Comparison of ENCODE assay signal across 9 cellular contexts in the genomic region with DNA sequence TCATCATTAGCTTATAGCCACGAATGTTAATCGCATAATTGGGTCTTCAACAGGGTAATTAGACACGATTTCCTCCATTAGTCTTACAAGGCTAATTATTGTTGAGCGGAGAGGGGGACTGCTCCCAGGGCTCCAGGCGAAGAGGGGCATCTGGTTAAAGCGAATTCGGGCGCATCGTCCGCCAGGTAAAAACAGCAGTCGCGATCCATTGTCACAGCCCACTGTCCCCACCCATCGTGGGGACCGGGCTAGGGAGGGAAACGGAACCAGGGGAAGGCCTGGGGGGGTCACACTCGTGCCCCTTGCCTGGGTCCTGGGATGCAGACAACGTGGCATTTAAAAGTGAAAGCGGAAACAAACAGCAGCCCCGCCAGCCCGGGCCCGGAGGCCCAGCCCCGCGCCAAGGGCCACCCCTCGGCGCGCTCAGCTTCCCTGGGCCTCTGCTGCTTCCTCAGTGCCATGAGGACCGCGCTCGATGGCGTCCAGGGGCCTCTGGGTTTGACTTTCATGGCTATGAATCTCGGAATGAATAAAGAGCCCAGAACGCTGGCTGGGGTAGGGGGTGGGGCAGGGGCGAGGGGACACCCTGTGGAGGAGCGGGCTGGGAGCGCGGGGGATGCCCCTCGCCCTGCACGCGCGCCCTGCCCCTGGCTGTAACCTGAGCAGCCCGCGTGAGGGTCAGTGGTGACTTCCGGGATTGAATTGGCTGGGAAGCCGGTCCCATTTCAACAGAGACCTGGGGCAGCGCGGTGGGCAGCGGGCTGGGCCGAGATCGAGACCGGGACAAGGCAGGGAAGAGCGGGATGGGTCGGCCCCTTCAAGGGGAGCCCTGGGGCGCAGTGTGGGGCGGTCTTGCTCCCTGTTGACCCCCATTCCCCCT.
DNase-seq lines count a peak whose midpoint lies in the region; FAIRE-seq and TF ChIP-seq lines count a peak whose summit lies in the region.
"Had no signal": no experiment of that assay in that cellular context is flagged by ENCODE, and none has a peak within 500 bp of the region (broad histone marks: within the 10 kb centered on the region; RNA-seq: fewer than 3 reads in every experiment).

No MANE protein-coding gene starts in this region.

- H3K4me3 ChIP-seq in esophagus (ENCODE audit: low read depth in 1 of 2, low read length in 2 of 2) (peak overlapping the region; percentile 78 to 85), mucosa of rectum (ENCODE audit: low read length in 2 of 2) (peak overlapping the region; percentile 97 to 98)

- TF ChIP-seq POLR2A in H54 (IDR thresholded peaks at IDR 0.05; ENCODE audit: low read depth, low read length), result peak; percentile 14; the same call in 1 of the 2 replicates

- no peaks in the 10 kb centered on the region for H3K27me3 ChIP-seq in esophagus (ENCODE audit: control insufficient read depth in 1 of 2, insufficient read depth in 2 of 2, low read length in 2 of 2)
- no peaks in the 10 kb centered on the region for H3K27me3 ChIP-seq in mucosa of rectum (ENCODE audit: control insufficient read depth in 2 of 2, insufficient read depth in 2 of 2, low read length in 2 of 2)

- WGBS in esophagus, 2 donors, result 10% methylated on average over 54 of the region's 54 CpGs

- H3K4me1 ChIP-seq in esophagus (ENCODE audit: control insufficient read depth in 2 of 2, insufficient read depth in 2 of 2, low read length in 1 of 2) (peaks cover 0 to 3% of the 10 kb centered on the region in 2 donors), mucosa of rectum (ENCODE audit: control insufficient read depth in 2 of 2, insufficient read depth in 2 of 2, low read length in 2 of 2) (peaks cover 8 to 13% of the 10 kb centered on the region in 2 donors)

- FAIRE-seq in H54 (lab: Jason Lieb, UNC), result no peak
- FAIRE-seq: islet of Langerhans had no signal

- H3K9me3 ChIP-seq in esophagus (ENCODE audit: control insufficient read depth in 2 of 2, insufficient read depth in 1 of 2, low read depth in 1 of 2, low read length in 1 of 2) (no peaks in the 10 kb centered on the region), mucosa of rectum (ENCODE audit: control insufficient read depth in 2 of 2, low read length in 2 of 2) (no peaks in the 10 kb centered on the region)

- DNase-seq in ELF-1 (ENCODE audit: low read depth, low spot score) (peak; percentile 61), H54 (ENCODE audit: insufficient read length, low spot score) (peak; percentile 36), NCI-H526 (lab: John Stamatoyannopoulos, UW) (peak; percentile 2 to 58), NCI-H187 treated with DMSO at 0.1 percent for 48 hours (lab: John Stamatoyannopoulos, UW) (no peak)
- peak; percentile 83 for DNase-seq in activated CD8-positive, alpha-beta memory T cell treated with anti-CD3 and anti-CD28 coated beads, Interleukin-2, amount 50 U/mL, for 48 hours
- peak; percentile 71 for DNase-seq in stimulated activated CD8-positive, alpha-beta memory T cell treated with anti-CD3 and anti-CD28 coated beads, Interleukin-4, amount 100 ng/mL, for 48 hours

- H3K36me3 ChIP-seq in esophagus (ENCODE audit: control insufficient read depth in 2 of 2, insufficient read depth in 2 of 2, low read length in 1 of 2) (no peaks in the 10 kb centered on the region), mucosa of rectum (ENCODE audit: control insufficient read depth in 2 of 2, insufficient read depth in 2 of 2, low read length in 2 of 2) (no peaks in the 10 kb centered on the region)

- peak overlapping the region; percentile 36 to 80 for H3K27ac ChIP-seq in esophagus (ENCODE audit: low read depth in 2 of 2, low read length in 1 of 2)
- peak overlapping the region; percentile 87 to 90 for H3K27ac ChIP-seq in mucosa of rectum (ENCODE audit: low read depth in 2 of 2, low read length in 2 of 2)

- peak overlapping the region; percentile 85 to 94 for H3K9ac ChIP-seq in mucosa of rectum (ENCODE audit: low read depth in 1 of 2, low read length in 2 of 2)
